ENCODE assay signal across 9 cellular contexts in genomic region chr5:217475-217859, GRCh38. TPM values are rescaled to one million over a fixed set of nuclear protein-coding genes. Genes with fewer than 3 reads are reported as not detected.
DNase-seq lines count a peak whose midpoint lies in the region; ATAC-seq and TF ChIP-seq lines count a peak whose summit lies in the region.
"Not testable (repeated sequence)": the region's sequence is repeated elsewhere in the genome, so short reads cannot be mapped to it uniquely, and the experiment has no call there.
"Had no signal": no experiment of that assay in that cellular context is flagged by ENCODE, and none has a peak within 500 bp of the region (broad histone marks: within the 10 kb centered on the region; RNA-seq: fewer than 3 reads in every experiment).

No MANE protein-coding gene starts in this region.

- H3K36me3 ChIP-seq in BJ (ENCODE audit: control insufficient read depth, insufficient read depth, low read length); left lung; gastrocnemius medialis: not testable (repeated sequence)

- peak overlapping the region; percentile 96 for H3K4me3 ChIP-seq in BJ (ENCODE audit: low read depth, low read length)
- peak overlapping the region; percentile 87 to 96 for H3K4me3 ChIP-seq in left lung
- peak overlapping the region; percentile 93 to 97 (median 95) for H3K4me3 ChIP-seq in gastrocnemius medialis

- in situ Hi-C loops in gastrocnemius medialis (cut with MboI; ENCODE audit: low sequenced_read_pairs in 4 of 4) = not testable (repeated sequence)

- H3K4me1 Mint-ChIP-seq in activated CD8-positive, alpha-beta T cell treated with anti-CD3 and anti-CD28 coated beads, Interleukin-2, amount 10 ng/mL, durations not matched to agents 7 days and 5 days (ENCODE audit: low read depth) = peaks cover 52% of the 10 kb centered on the region
- H3K4me1 Mint-ChIP-seq in effector memory CD8-positive, alpha-beta T cell (ENCODE audit: low read depth in 2 of 2) = peaks cover 36 to 48% of the 10 kb centered on the region in 2 donors

- H3K27ac ChIP-seq in left lung (peak overlapping the region; percentile 83), gastrocnemius medialis (peak overlapping the region; percentile 97 to 99 (median 98))

- CTCF ChIA-PET in BJ (lab: Yijun Ruan, JAX) = interaction anchor here (1.0 to 2.7 kb wide), 4 partner anchors 10 to 176 kb away, joined by 3 to 7 read pairs (median 4); no protein-coding TSS in a partner anchor
- CTCF ChIA-PET in activated CD8-positive, alpha-beta T cell treated with anti-CD3 and anti-CD28 coated beads, Interleukin-2, amount 10 ng/mL, durations not matched to agents 7 days and 5 days (lab: Charles Lee) = interaction anchor here (1.5 to 4.0 kb wide), 3 partner anchors 27 to 53 kb away, joined by 3 to 30 read pairs (median 4); partner anchors contain the start of gene LRRC14B

- not testable (repeated sequence) for H3K27me3 Mint-ChIP-seq in activated CD8-positive, alpha-beta T cell treated with anti-CD3 and anti-CD28 coated beads, Interleukin-2, amount 10 ng/mL, durations not matched to agents 7 days and 5 days (ENCODE audit: low read depth); effector memory CD8-positive, alpha-beta T cell

- POLR2A ChIA-PET in BJ (lab: Charles Lee) = interaction anchor here (0.6 kb wide), 1 partner anchor 48 kb away, joined by 5 read pairs; no protein-coding TSS in a partner anchor
- POLR2A ChIA-PET in activated CD8-positive, alpha-beta T cell treated with anti-CD3 and anti-CD28 coated beads, Interleukin-2, amount 10 ng/mL, durations not matched to agents 7 days and 5 days (lab: Charles Lee) = interaction anchor here (1.3 to 3.3 kb wide), 3 partner anchors 26 to 229 kb away, joined by 5 to 23 read pairs (median 8); partner anchors contain the start of genes LRRC14B and PDCD6

- not testable (repeated sequence) for H3K9me3 Mint-ChIP-seq in activated CD8-positive, alpha-beta T cell treated with anti-CD3 and anti-CD28 coated beads, Interleukin-2, amount 10 ng/mL, durations not matched to agents 7 days and 5 days (ENCODE audit: insufficient read depth); effector memory CD8-positive, alpha-beta T cell

- not testable (repeated sequence) for H3K27me3 ChIP-seq in BJ (ENCODE audit: control insufficient read depth, insufficient read depth, low read length); left lung; gastrocnemius medialis

- TF ChIP-seq POLR2A in gastrocnemius medialis (IDR thresholded peaks at IDR 0.05) = not testable (repeated sequence)

- peak; percentile 21 for ATAC-seq in GM19324 (IDR thresholded peaks at IDR 0.05; ENCODE audit: low FRiP score, unreplicated experiment)
- peak; percentile 25 for ATAC-seq in HG02884 (IDR thresholded peaks at IDR 0.05; ENCODE audit: unreplicated experiment)
- peak; percentile 39 for ATAC-seq in activated CD8-positive, alpha-beta T cell treated with anti-CD3 and anti-CD28 coated beads, Interleukin-2, amount 10 ng/mL, durations not matched to agents 7 days and 5 days
- peak; percentile 68 for ATAC-seq in effector memory CD8-positive, alpha-beta T cell (replicated peaks)
- peak; percentile 49 for ATAC-seq in left lung
- peak; percentile 28 to 31 for ATAC-seq in gastrocnemius medialis

- peak overlapping the region; percentile 83 for H3K27ac Mint-ChIP-seq in activated CD8-positive, alpha-beta T cell treated with anti-CD3 and anti-CD28 coated beads, Interleukin-2, amount 10 ng/mL, durations not matched to agents 7 days and 5 days
- peak overlapping the region; percentile 94 to 96 for H3K27ac Mint-ChIP-seq in effector memory CD8-positive, alpha-beta T cell

- peaks cover 34% of the 10 kb centered on the region for H3K36me3 Mint-ChIP-seq in activated CD8-positive, alpha-beta T cell treated with anti-CD3 and anti-CD28 coated beads, Interleukin-2, amount 10 ng/mL, durations not matched to agents 7 days and 5 days (ENCODE audit: low read depth)
- peaks cover 31% of the 10 kb centered on the region for H3K36me3 Mint-ChIP-seq in effector memory CD8-positive, alpha-beta T cell (ENCODE audit: insufficient read depth)

- intact Hi-C loops in left lung (cut with DNase I); gastrocnemius medialis (cut with DNase I; ENCODE audit: low total_unique reads): not testable (repeated sequence)

- not testable (repeated sequence) for TF ChIP-seq CTCF in BJ (IDR thresholded peaks at IDR 0.05; ENCODE audit: insufficient read depth, low read depth, low read length); left lung (IDR thresholded peaks at IDR 0.05); gastrocnemius medialis (IDR thresholded peaks at IDR 0.05 in 4 of 5, conservative IDR thresholded peaks at IDR 0.05 in 1 of 5)

- not testable (repeated sequence) for DNase-seq in BJ (ENCODE audit: low read depth); left lung; gastrocnemius medialis
- peak; percentile 33 for DNase-seq in NCI-H1417 treated with DMSO at 0.1 percent for 48 hours (lab: John Stamatoyannopoulos, UW)
- peak; percentile 46 for DNase-seq in activated CD8-positive, alpha-beta T cell treated with anti-CD3 and anti-CD28 coated beads, Interleukin-2, amount 10 ng/mL, durations not matched to agents 7 days and 5 days
- peak; percentile 10 to 19 (median 18) for DNase-seq in effector memory CD8-positive, alpha-beta T cell

- peak overlapping the region; percentile 91 for H3K4me3 Mint-ChIP-seq in activated CD8-positive, alpha-beta T cell treated with anti-CD3 and anti-CD28 coated beads, Interleukin-2, amount 10 ng/mL, durations not matched to agents 7 days and 5 days
- H3K4me3 Mint-ChIP-seq in effector memory CD8-positive, alpha-beta T cell = peak overlapping the region; percentile 92

- not testable (repeated sequence) for H3K9me3 ChIP-seq in left lung, gastrocnemius medialis

- H3K4me1 ChIP-seq in left lung = peaks cover 0 to 41% of the 10 kb centered on the region in 2 donors
- H3K4me1 ChIP-seq in gastrocnemius medialis = peaks cover 35 to 41% of the 10 kb centered on the region in 2 donors

RNA-seq across cellular contexts. Expression of gene CCDC127, which starts 0.5 kb away (rescaled TPM):
- polyA plus RNA-seq in BJ (2011; rRNA removed) = 4.5 and 4.8 TPM in 2 replicates
- 2.3 and 2.9 TPM in 2 replicates for polyA minus RNA-seq in BJ (2011; rRNA and poly(A)+ RNA removed)
- 1 to 10 TPM; 5.3 to 6.8 TPM for total RNA-seq in activated CD8-positive, alpha-beta T cell treated with anti-CD3 and anti-CD28 coated beads, Interleukin-2, amount 10 ng/mL, durations not matched to agents 7 days and 5 days
- total RNA-seq in left lung = 1 to 10 TPM; 5.2 to 6.9 TPM
- total RNA-seq in gastrocnemius medialis = 10 to 100 TPM in 1 of 4 donors, 1 to 10 TPM in 3; 5.7 to 11.1 (median 7.8) TPM

RNA-seq across cellular contexts. Expression of gene SDHA, which starts 0.7 kb away (rescaled TPM):
- 74.9 and 112 TPM in 2 replicates for polyA plus RNA-seq in BJ (2011; rRNA removed)
- polyA minus RNA-seq in BJ (2011; rRNA and poly(A)+ RNA removed) = 94.7 and 147 TPM in 2 replicates
- 100 to 1,000 TPM; 145 to 152 TPM for total RNA-seq in activated CD8-positive, alpha-beta T cell treated with anti-CD3 and anti-CD28 coated beads, Interleukin-2, amount 10 ng/mL, durations not matched to agents 7 days and 5 days
- total RNA-seq in left lung = 100 to 1,000 TPM in 1 of 2 donors, 10 to 100 TPM in 1; 95.9 to 101 TPM
- total RNA-seq in gastrocnemius medialis = 100 to 1,000 TPM; 146 to 277 (median 207) TPM

RNA-seq across cellular contexts. Expression of gene LRRC14B, which starts 26.2 kb away (rescaled TPM):
- polyA plus RNA-seq in BJ (2011; rRNA removed) = not detected in 2 replicates
- polyA minus RNA-seq in BJ (2011; rRNA and poly(A)+ RNA removed) = not detected in 2 replicates
- total RNA-seq in activated CD8-positive, alpha-beta T cell treated with anti-CD3 and anti-CD28 coated beads, Interleukin-2, amount 10 ng/mL, durations not matched to agents 7 days and 5 days = not detected
- total RNA-seq in left lung (not detected), gastrocnemius medialis (10 to 100 TPM; 11.6 to 39.0 (median 27.2) TPM)
- total RNA-seq: posterior vena cava had no signal

RNA-seq across cellular contexts. Expression of gene PDCD6, which starts 54.0 kb away (rescaled TPM):
- polyA plus RNA-seq in BJ (2011; rRNA removed) = 153 and 200 TPM in 2 replicates
- 52.4 and 75.9 TPM in 2 replicates for polyA minus RNA-seq in BJ (2011; rRNA and poly(A)+ RNA removed)
- 100 to 1,000 TPM in 1 of 2 experiments, 10 to 100 TPM in 1; 96.1 to 101 TPM for total RNA-seq in activated CD8-positive, alpha-beta T cell treated with anti-CD3 and anti-CD28 coated beads, Interleukin-2, amount 10 ng/mL, durations not matched to agents 7 days and 5 days
- 10 to 100 TPM; 80.2 to 85.3 TPM for total RNA-seq in left lung
- total RNA-seq in gastrocnemius medialis = 10 to 100 TPM; 34.1 to 53.3 (median 43.0) TPM

Comparison
In these comparisons a context has a peak if more than half of its experiments do, and no peak if none do; other contexts are left out.
1. RNA of gene LRRC14B, which starts 26.2 kb away (total RNA-seq): 11.6 to 39.0 TPM in gastrocnemius medialis; not detected in activated CD8-positive, alpha-beta T cell treated with anti-CD3 and anti-CD28 coated beads, Interleukin-2, amount 10 ng/mL, durations not matched to agents 7 days and 5 days and not detected in left lung; every median in the first group is over 10 times any median in the second.
2. Peak in every context shown above with its lines, with median percentiles within 50 percentile points of each other: H3K4me3 ChIP-seq and ATAC-seq.